Comparison of ENCODE assay signal across 9 cellular contexts in genomic region chr13:113210834-113211233, GRCh38. TPM values are rescaled to one million over a fixed set of nuclear protein-coding genes. Genes with fewer than 3 reads are reported as not detected.
DNase-seq lines count a peak whose midpoint lies in the region; ATAC-seq and TF ChIP-seq lines count a peak whose summit lies in the region.
"Had no signal": no experiment of that assay in that cellular context is flagged by ENCODE, and none has a peak within 500 bp of the region (broad histone marks: within the 10 kb centered on the region; RNA-seq: fewer than 3 reads in every experiment).

No MANE protein-coding gene starts in this region.

- no peaks in the 10 kb centered on the region for H3K27me3 Mint-ChIP-seq in CD8-positive, alpha-beta T cell (ENCODE audit: low read depth)
- H3K27me3 Mint-ChIP-seq in natural killer cell (ENCODE audit: low read depth in 2 of 2), result no peaks in the 10 kb centered on the region

- no peak overlapping the region for H3K4me3 ChIP-seq in CD8-positive, alpha-beta T cell (ENCODE audit: low read depth, low read length)
- H3K4me3 ChIP-seq in HUES64 (ENCODE audit: low read length) (peak overlapping the region; percentile 88), ascending aorta (peak overlapping the region; percentile 98 to 99)

- no peaks in the 10 kb centered on the region for H3K36me3 ChIP-seq in CD8-positive, alpha-beta T cell (ENCODE audit: insufficient read depth, low read length)
- H3K36me3 ChIP-seq in HUES64 (ENCODE audit: insufficient read depth, low read length) (peaks cover 33% of the 10 kb centered on the region), ascending aorta (no peaks in the 10 kb centered on the region)

- H3K9ac ChIP-seq in HUES64 (ENCODE audit: low read depth, low read length), result peak overlapping the region; percentile 93; the same call in 1 of the 2 replicates

- peaks cover 41% of the 10 kb centered on the region for H3K4me1 Mint-ChIP-seq in CD8-positive, alpha-beta T cell (ENCODE audit: low read depth)
- H3K4me1 Mint-ChIP-seq in natural killer cell, result peaks cover 34 to 45% of the 10 kb centered on the region in 2 donors

- H3K9me3 ChIP-seq in CD8-positive, alpha-beta T cell (ENCODE audit: low read length), result no peaks in the 10 kb centered on the region
- H3K9me3 ChIP-seq in HUES64 (ENCODE audit: insufficient read depth, low read depth, low read length) (no peaks in the 10 kb centered on the region), ascending aorta (no peaks in the 10 kb centered on the region)

- no peak overlapping the region for H3K27ac ChIP-seq in CD8-positive, alpha-beta T cell (ENCODE audit: low read depth, low read length)
- H3K27ac ChIP-seq in HUES64 (ENCODE audit: low read depth, low read length) (no peak overlapping the region), ascending aorta (no peak overlapping the region)

- TF ChIP-seq CTCF in CD8-positive, alpha-beta T cell (IDR thresholded peaks at IDR 0.05), result no peak
- TF ChIP-seq CTCF in ascending aorta (IDR thresholded peaks at IDR 0.05) (no peak), natural killer cell (IDR thresholded peaks at IDR 0.05) (no peak)

- POLR2A ChIA-PET in CD8-positive, alpha-beta T cell (lab: Charles Lee), result no interaction called here

- intact Hi-C loops in CD8-positive, alpha-beta T cell (cut with DNase I, micrococcal nuclease), result loop anchor here (2.0 to 5.0 kb wide), 2 partner anchors 269 to 280 kb away; partner anchors contain the start of gene DCUN1D2 (in 1 of the 2)
- intact Hi-C loops in ascending aorta (cut with DNase I) (loop anchor here (5.0 to 10.0 kb wide), 2 partner anchors 176 to 269 kb away; no protein-coding TSS in a partner anchor), natural killer cell (cut with micrococcal nuclease) (no loop called here)

- CTCF ChIA-PET in CD8-positive, alpha-beta T cell (lab: Charles Lee), result interaction anchor here (1.4 kb wide), 1 partner anchor 101 kb away, joined by 3 read pairs; no protein-coding TSS in a partner anchor

- DNase-seq in CD8-positive, alpha-beta T cell, result no peak
- DNase-seq in ascending aorta (ENCODE audit: low spot score in 2 of 2) (peak in 1 of 2 donors; percentile 15), natural killer cell (no peak), GM19240 (ENCODE audit: insufficient read length, low spot score) (no peak)
- DNase-seq in activated CD4-positive, CD25-positive, alpha-beta regulatory T cell (lab: John Stamatoyannopoulos, UW), result no peak

- peak overlapping the region; percentile 64 for H3K4me3 Mint-ChIP-seq in CD8-positive, alpha-beta T cell
- peak overlapping the region; percentile 53 for H3K4me3 Mint-ChIP-seq in natural killer cell

- peaks cover 72% of the 10 kb centered on the region for H3K4me1 ChIP-seq in CD8-positive, alpha-beta T cell (ENCODE audit: insufficient read depth, low read length)
- H3K4me1 ChIP-seq in HUES64 (ENCODE audit: insufficient read depth, low read length) (peaks cover 15% of the 10 kb centered on the region), ascending aorta (peaks cover 3 to 35% of the 10 kb centered on the region in 2 donors)

- ATAC-seq in CD8-positive, alpha-beta T cell, result no peak
- ATAC-seq in natural killer cell (no peak), HG02571 (IDR thresholded peaks at IDR 0.05; ENCODE audit: unreplicated experiment) (no peak), GM21447 (IDR thresholded peaks at IDR 0.05; ENCODE audit: unreplicated experiment) (no peak)

- no peaks in the 10 kb centered on the region for H3K27me3 ChIP-seq in CD8-positive, alpha-beta T cell (ENCODE audit: insufficient read depth, low read length)
- H3K27me3 ChIP-seq in HUES64 (ENCODE audit: insufficient read depth, low read length) (no peaks in the 10 kb centered on the region), ascending aorta (no peaks in the 10 kb centered on the region)

- no peaks in the 10 kb centered on the region for H3K9me3 Mint-ChIP-seq in CD8-positive, alpha-beta T cell
- no peaks in the 10 kb centered on the region for H3K9me3 Mint-ChIP-seq in natural killer cell

- H3K27ac Mint-ChIP-seq in CD8-positive, alpha-beta T cell, result peak overlapping the region; percentile 70
- peak overlapping the region in 1 of 2 donors; percentile 82 for H3K27ac Mint-ChIP-seq in natural killer cell

- H3K36me3 Mint-ChIP-seq in CD8-positive, alpha-beta T cell, result peaks cover 34% of the 10 kb centered on the region
- no peaks in the 10 kb centered on the region for H3K36me3 Mint-ChIP-seq in natural killer cell

- WGBS in HUES64, result 97% methylated on average over 6 of the region's 6 CpGs

RNA-seq across cellular contexts. Expression of gene CUL4A, which starts 1.4 kb away (rescaled TPM):
- 10 to 100 TPM; 53.8 to 58.7 TPM for total RNA-seq in CD8-positive, alpha-beta T cell
- polyA plus RNA-seq in HUES64 (2013, experiment 1 of 2), result 79.7 TPM
- 75.7 TPM for polyA plus RNA-seq in HUES64 (2013, experiment 2 of 2)
- total RNA-seq in ascending aorta (208 TPM), natural killer cell (10 to 100 TPM; 56.3 to 97.8 (median 97.7) TPM)

RNA-seq across cellular contexts. Expression of gene PCID2, which starts 2.4 kb away (rescaled TPM):
- 10 to 100 TPM; 30.5 to 34.1 TPM for total RNA-seq in CD8-positive, alpha-beta T cell
- 50.2 TPM for polyA plus RNA-seq in HUES64 (2013, experiment 1 of 2)
- polyA plus RNA-seq in HUES64 (2013, experiment 2 of 2), result 53.3 TPM
- total RNA-seq in ascending aorta (50.8 TPM), natural killer cell (10 to 100 TPM; 26.4 to 68.9 (median 42.3) TPM)

RNA-seq across cellular contexts. Expression of gene PROZ, which starts 52.4 kb away (rescaled TPM):
- total RNA-seq in CD8-positive, alpha-beta T cell, result not detected
- not detected for polyA plus RNA-seq in HUES64 (2013, experiment 1 of 2)
- polyA plus RNA-seq in HUES64 (2013, experiment 2 of 2), result not detected
- not detected for total RNA-seq in ascending aorta
- under 1 TPM in 1 of 3 donors, not detected in 2; 0.82 TPM for total RNA-seq in natural killer cell
- total RNA-seq: kidney epithelial cell had no signal
